Comparison of ENCODE assay signal across 8 cellular contexts in genomic region chr6:78867020-78867369, GRCh38. TPM values are rescaled to one million over a fixed set of nuclear protein-coding genes. Genes with fewer than 3 reads are reported as not detected.
A peak's percentile ranks its signal among the peaks of the same experiment; 100 is the strongest.
DNase-seq lines count a peak whose midpoint lies in the region; ATAC-seq and TF ChIP-seq lines count a peak whose summit lies in the region.

No MANE protein-coding gene starts in this region.

- H3K4me1 ChIP-seq in heart left ventricle = peaks cover 0 to 16% (median 6%) of the 10 kb centered on the region in 12 donors
- no peaks in the 10 kb centered on the region for H3K4me1 ChIP-seq in skeletal muscle satellite cell (ENCODE audit: control insufficient read depth, insufficient read depth, low read length)

- CTCF ChIA-PET in GM10248 (lab: Yijun Ruan, JAX) = interaction anchor here (1.5 to 1.7 kb wide), 2 partner anchors 18 to 44 kb away, joined by 3 to 7 read pairs; no protein-coding TSS in a partner anchor

- peak overlapping the region in 11 of 12 donors; percentile 17 to 76 (median 65) for H3K27ac ChIP-seq in heart left ventricle

- TF ChIP-seq CTCF in heart left ventricle (IDR thresholded peaks at IDR 0.05) (no peak), GM10248 (IDR thresholded peaks at IDR 0.05; ENCODE audit: control extremely low read depth, extremely low read depth, low read depth, missing control alignments) (no peak)

- peak; percentile 41 for ATAC-seq in HG02943 (IDR thresholded peaks at IDR 0.05; ENCODE audit: low read depth, unreplicated experiment)
- peak; percentile 45 for ATAC-seq in T-helper 17 cell
- peak; percentile 38 to 66 (median 64) for ATAC-seq in heart left ventricle

- peak overlapping the region; percentile 98 for H3K27ac Mint-ChIP-seq in T-helper 17 cell

- DNase-seq in SKM-1 treated with dmso at 0.1 percent for 144 hours (lab: John Stamatoyannopoulos, UW; ENCODE audit: unreplicated experiment) (peak; percentile 39), SKM-1 (lab: John Stamatoyannopoulos, UW; ENCODE audit: unreplicated experiment) (no peak), T-helper 17 cell (no peak), heart left ventricle (no peak), GM10248 (ENCODE audit: extremely low spot score) (no peak), NOMO-1 treated with DMSO at 0.1 percent for 48 hours (lab: John Stamatoyannopoulos, UW; ENCODE audit: unreplicated experiment) (no peak)

- H3K4me3 ChIP-seq in heart left ventricle (peak overlapping the region; percentile 65 to 100 (median 88)), skeletal muscle satellite cell (ENCODE audit: low read length) (peak overlapping the region; percentile 94)

- peaks cover 12% of the 10 kb centered on the region for H3K4me1 Mint-ChIP-seq in T-helper 17 cell

- H3K36me3 ChIP-seq in heart left ventricle (peaks cover 0 to 8% (median 0%) of the 10 kb centered on the region in 9 donors), skeletal muscle satellite cell (ENCODE audit: insufficient read depth, low read length) (no peaks in the 10 kb centered on the region)

- TF ChIP-seq POLR2A in heart left ventricle (IDR thresholded peaks at IDR 0.05) = no peak

- no peaks in the 10 kb centered on the region for H3K27me3 Mint-ChIP-seq in T-helper 17 cell

- POLR2A ChIA-PET in GM10248 (lab: Yijun Ruan, JAX) = no interaction called here

- no peaks in the 10 kb centered on the region for H3K9me3 ChIP-seq in T-helper 17 cell (ENCODE audit: control insufficient read depth, low read length, poor library complexity, severe bottlenecking)
- no peaks in the 10 kb centered on the region for H3K9me3 ChIP-seq in heart left ventricle
- no peaks in the 10 kb centered on the region for H3K9me3 ChIP-seq in skeletal muscle satellite cell (replicated peaks; ENCODE audit: low read length)

- H3K4me3 Mint-ChIP-seq in T-helper 17 cell = peak overlapping the region; percentile 98

- no peaks in the 10 kb centered on the region for H3K27me3 ChIP-seq in heart left ventricle
- no peaks in the 10 kb centered on the region for H3K27me3 ChIP-seq in skeletal muscle satellite cell (ENCODE audit: control insufficient read depth, insufficient read depth, low read length)

- peak overlapping the region; percentile 82 for H3K9ac ChIP-seq in skeletal muscle satellite cell (ENCODE audit: low read depth, low read length)

- intact Hi-C loops in heart left ventricle (cut with DNase I) = no loop called here

- H3K4me2 ChIP-seq in skeletal muscle satellite cell (ENCODE audit: low read length) = peak overlapping the region; percentile 86

- H3K36me3 Mint-ChIP-seq in T-helper 17 cell (ENCODE audit: low read depth) = peaks cover 2% of the 10 kb centered on the region

- 1 to 3% (median 2%) methylated on average over 13 of the region's 13 CpGs for WGBS in heart left ventricle, 4 donors

RNA-seq across cellular contexts. Expression of gene IRAK1BP1, which starts 0.4 kb away (rescaled TPM):
- 1 to 10 TPM; 1.1 to 2.4 TPM for total RNA-seq in T-helper 17 cell
- 1 to 10 TPM; 2.7 to 5.4 (median 3.4) TPM for total RNA-seq in heart left ventricle
- polyA plus RNA-seq in heart left ventricle = 1 to 10 TPM; 1.9 to 3.2 TPM
- 3.5 and 4.4 TPM in 2 replicates for total RNA-seq in skeletal muscle satellite cell (2012; rRNA removed)
